Comparison of ENCODE assay signal across 2 cellular contexts in the genomic region with DNA sequence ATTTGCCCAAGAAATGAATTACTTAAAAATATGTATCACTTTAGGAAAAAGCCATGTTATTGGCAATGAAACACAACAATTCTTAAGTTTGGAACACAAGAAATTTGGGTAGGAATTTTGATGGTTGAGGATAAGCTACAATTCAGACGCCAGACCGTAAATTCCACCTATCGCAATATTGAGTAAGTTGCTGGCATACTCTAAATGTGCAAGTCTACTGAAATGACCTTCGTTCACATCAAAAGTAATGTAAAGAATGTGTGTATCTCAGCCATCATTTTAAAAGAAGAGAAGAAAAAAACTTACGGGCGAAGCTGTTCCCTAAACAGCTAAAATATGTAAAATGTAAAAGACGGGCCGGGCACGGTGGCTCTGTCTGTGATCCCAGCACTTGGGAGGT.
TF ChIP-seq lines count a peak whose summit lies in the region.

No MANE protein-coding gene starts in this region.

TF ChIP-seq in SK-N-SH, 30 proteins besides CTCF, POLR2A, EP300 and RAD21 (continued from another document):
- TF ChIP-seq GATA2 (CRISPR knock-in tag; IDR thresholded peaks at IDR 0.05) (no peak), POLR2AphosphoS5 (IDR thresholded peaks at IDR 0.05; ENCODE audit: low read depth, low read length) (no peak)
TF ChIP-seq in SK-N-SH: peak in this region for 0.

TF ChIP-seq in SK-N-SH treated with all-trans-retinoic acid at 6 μM for 48 hours, 23 proteins besides CTCF, POLR2A, EP300 and RAD21 (continued from another document):
- TF ChIP-seq, protein P1, sequence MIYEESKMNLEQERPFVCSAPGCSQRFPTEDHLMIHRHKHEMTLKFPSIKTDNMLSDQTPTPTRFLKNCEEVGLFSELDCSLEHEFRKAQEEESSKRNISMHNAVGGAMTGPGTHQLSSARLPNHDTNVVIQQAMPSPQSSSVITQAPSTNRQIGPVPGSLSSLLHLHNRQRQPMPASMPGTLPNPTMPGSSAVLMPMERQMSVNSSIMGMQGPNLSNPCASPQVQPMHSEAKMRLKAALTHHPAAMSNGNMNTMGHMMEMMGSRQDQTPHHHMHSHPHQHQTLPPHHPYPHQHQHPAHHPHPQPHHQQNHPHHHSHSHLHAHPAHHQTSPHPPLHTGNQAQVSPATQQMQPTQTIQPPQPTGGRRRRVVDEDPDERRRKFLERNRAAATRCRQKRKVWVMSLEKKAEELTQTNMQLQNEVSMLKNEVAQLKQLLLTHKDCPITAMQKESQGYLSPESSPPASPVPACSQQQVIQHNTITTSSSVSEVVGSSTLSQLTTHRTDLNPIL (CRISPR knock-in tag; IDR thresholded peaks at IDR 0.05; ENCODE audit: low read depth) = no peak
- TF ChIP-seq ESRRG (CRISPR knock-in tag; IDR thresholded peaks at IDR 0.05) (no peak), TOX (CRISPR knock-in tag; IDR thresholded peaks at IDR 0.05; ENCODE audit: borderline replicate concordance) (no peak), ZFP3 (CRISPR knock-in tag; IDR thresholded peaks at IDR 0.05) (no peak), ISL1 (CRISPR knock-in tag; IDR thresholded peaks at IDR 0.05) (no peak), ZFP30 (CRISPR knock-in tag; IDR thresholded peaks at IDR 0.05) (no peak), GLIS3 (CRISPR knock-in tag; IDR thresholded peaks at IDR 0.05) (no peak)
